In the genomic region with DNA sequence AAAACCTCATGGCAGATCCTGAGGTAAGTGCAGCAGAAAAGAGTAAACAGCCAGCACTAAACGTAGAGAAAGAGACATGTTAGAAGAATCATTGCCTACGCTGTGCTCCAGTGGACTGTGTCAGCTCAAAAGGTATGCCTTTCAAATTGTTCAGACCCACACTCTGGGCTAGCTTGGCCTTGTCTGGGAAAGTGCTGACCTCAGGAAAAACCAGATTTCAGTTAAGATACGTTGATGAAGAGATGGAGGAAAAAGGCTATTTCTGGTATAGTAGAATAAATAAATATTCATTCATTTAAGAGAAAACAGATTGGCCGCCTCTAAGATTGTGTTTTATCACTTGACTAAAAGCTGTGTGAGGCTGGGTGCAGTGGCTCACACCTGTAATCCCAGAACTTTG, we compare ENCODE assay signal across 19 cellular contexts. TPM values are rescaled to one million over a fixed set of nuclear protein-coding genes. Genes with fewer than 3 reads are reported as not detected.
DNase-seq lines count a peak whose midpoint lies in the region; ATAC-seq, FAIRE-seq and TF ChIP-seq lines count a peak whose summit lies in the region.
"Had no signal": no experiment of that assay in that cellular context is flagged by ENCODE, and none has a peak within 500 bp of the region (broad histone marks: within the 10 kb centered on the region; RNA-seq: fewer than 3 reads in every experiment).

No MANE protein-coding gene starts in this region.

- no peak overlapping the region for H2BK120ac ChIP-seq in IMR-90 (ENCODE audit: low read depth, low read length)
- no peak overlapping the region for H2BK120ac ChIP-seq in mesendoderm (ENCODE audit: low read depth, low read length)

- no peaks in the 10 kb centered on the region for H3K9me1 ChIP-seq in IMR-90 (ENCODE audit: insufficient read depth, low read length)

- no peak overlapping the region for H2AK9ac ChIP-seq in IMR-90 (replicated peaks; ENCODE audit: low read depth, low read length, poor library complexity)

- ATAC-seq in A549, result no peak
- no peak for ATAC-seq in IMR-90 (ENCODE audit: low read depth)
- no peak for ATAC-seq in stimulated activated memory B cell treated with anti-CD40 and anti-IgM and Interleukin-4, amounts not matched to agents 10 μg/mL and 1 μg/mL and 100 μg/mL, for 72 hours
- ATAC-seq in stimulated activated naive B cell treated with anti-CD40 and anti-IgM and Interleukin-4, amounts not matched to agents 10 μg/mL and 1 μg/mL and 100 μg/mL, for 72 hours (replicated peaks), result no peak
- ATAC-seq: GM12878 had no signal

- H4K20me1 ChIP-seq in IMR-90 (ENCODE audit: insufficient read depth, low read length), result no peaks in the 10 kb centered on the region

- H3K27me3 Mint-ChIP-seq in stimulated activated memory B cell treated with anti-CD40 and anti-IgM and Interleukin-4, amounts not matched to agents 10 μg/mL and 1 μg/mL and 100 μg/mL, for 72 hours, result no peaks in the 10 kb centered on the region
- no peaks in the 10 kb centered on the region for H3K27me3 Mint-ChIP-seq in stimulated activated naive B cell treated with anti-CD40 and anti-IgM and Interleukin-4, amounts not matched to agents 10 μg/mL and 1 μg/mL and 100 μg/mL, for 72 hours
- H3K27me3 Mint-ChIP-seq: CD4-positive, alpha-beta T cell; IgD-negative memory B cell had no signal

- H3K56ac ChIP-seq in IMR-90 (ENCODE audit: extremely low read depth, insufficient read depth, low read length), result no peak overlapping the region
- peak overlapping the region; percentile 25 for H3K56ac ChIP-seq in mesendoderm (ENCODE audit: low read length)

- H2BK15ac ChIP-seq in IMR-90 (ENCODE audit: low read depth, low read length), result no peak overlapping the region
- no peak overlapping the region for H2BK15ac ChIP-seq in mesendoderm (replicated peaks; ENCODE audit: low read depth)

- H3K9ac ChIP-seq in IMR-90 (ENCODE audit: low read depth, low read length), result no peak overlapping the region
- no peak overlapping the region for H3K9ac ChIP-seq in mesendoderm (ENCODE audit: low read length)

- no peak overlapping the region for H4K8ac ChIP-seq in IMR-90 (ENCODE audit: low read depth in 2 of 2, low read length in 2 of 2)
- H4K8ac ChIP-seq in mesendoderm (ENCODE audit: low read depth, low read length), result no peak overlapping the region

- H3K79me1 ChIP-seq in IMR-90 (ENCODE audit: low read depth in 1 of 2, low read length in 2 of 2) (no peaks in the 10 kb centered on the region), mesendoderm (ENCODE audit: low read length) (no peaks in the 10 kb centered on the region)

- H3K4me3 ChIP-seq in A549 (no peak overlapping the region), IMR-90 (ENCODE audit: insufficient read depth, low read depth, low read length) (no peak overlapping the region), mesendoderm (ENCODE audit: low read length) (no peak overlapping the region)
- H3K4me3 ChIP-seq: GM12878 had no signal

- H2BK20ac ChIP-seq in IMR-90 (ENCODE audit: low read depth, low read length), result no peak overlapping the region

- BruUV-seq in IMR-90 (replicated peaks; lab: Mats Ljungman, UMichigan), result no TSS peak

- H3K23ac ChIP-seq in IMR-90 (ENCODE audit: low read depth, low read length) (no peak overlapping the region), mesendoderm (ENCODE audit: low read length) (no peak overlapping the region)

- no peak overlapping the region for H3K18ac ChIP-seq in IMR-90 (ENCODE audit: low read depth, low read length)
- no peak overlapping the region for H3K18ac ChIP-seq in mesendoderm (ENCODE audit: low read length)

- H3K4me1 Mint-ChIP-seq in stimulated activated memory B cell treated with anti-CD40 and anti-IgM and Interleukin-4, amounts not matched to agents 10 μg/mL and 1 μg/mL and 100 μg/mL, for 72 hours, result no peaks in the 10 kb centered on the region
- H3K4me1 Mint-ChIP-seq in stimulated activated naive B cell treated with anti-CD40 and anti-IgM and Interleukin-4, amounts not matched to agents 10 μg/mL and 1 μg/mL and 100 μg/mL, for 72 hours, result no peaks in the 10 kb centered on the region

- H3K27ac Mint-ChIP-seq in stimulated activated memory B cell treated with anti-CD40 and anti-IgM and Interleukin-4, amounts not matched to agents 10 μg/mL and 1 μg/mL and 100 μg/mL, for 72 hours, result no peak overlapping the region
- no peak overlapping the region for H3K27ac Mint-ChIP-seq in stimulated activated naive B cell treated with anti-CD40 and anti-IgM and Interleukin-4, amounts not matched to agents 10 μg/mL and 1 μg/mL and 100 μg/mL, for 72 hours
- H3K27ac Mint-ChIP-seq: CD4-positive, alpha-beta T cell; IgD-negative memory B cell had no signal

- WGBS in A549 (ENCODE audit: missing lambda C conversion rate), result 70% methylated on average over 4 of the region's 4 CpGs
- 83% methylated on average over 1 of the region's 4 CpGs; no CpG with 5 or more reads in 1 of the 2 experiments for WGBS in IMR-90 (ENCODE audit: extremely low coverage in 2 of 2, insufficient read length in 1 of 2), 2 experiments
- no CpG with 5 or more reads among the region's 4 CpGs for WGBS in mesendoderm (ENCODE audit: extremely low coverage, insufficient coverage, low lambda C conversion rate)

- TF ChIP-seq EP300 in A549 (IDR thresholded peaks at IDR 0.05), result no peak

- dilution Hi-C loops in IMR-90 (cut with HindIII; ENCODE audit: low sequenced_read_pairs, unreplicated experiment), result no loop called here

- H3K36me3 ChIP-seq in IMR-90 (ENCODE audit: control insufficient read depth, insufficient read depth, low read length), result no peaks in the 10 kb centered on the region
- no peaks in the 10 kb centered on the region for H3K36me3 ChIP-seq in mesendoderm (ENCODE audit: control insufficient read depth, insufficient read depth, low read length)

- H3K4me3 Mint-ChIP-seq in stimulated activated memory B cell treated with anti-CD40 and anti-IgM and Interleukin-4, amounts not matched to agents 10 μg/mL and 1 μg/mL and 100 μg/mL, for 72 hours, result no peak overlapping the region
- H3K4me3 Mint-ChIP-seq in stimulated activated naive B cell treated with anti-CD40 and anti-IgM and Interleukin-4, amounts not matched to agents 10 μg/mL and 1 μg/mL and 100 μg/mL, for 72 hours, result no peak overlapping the region
- H3K4me3 Mint-ChIP-seq: CD4-positive, alpha-beta T cell; H9; IgD-negative memory B cell had no signal

- no peaks in the 10 kb centered on the region for H3K79me2 ChIP-seq in mesendoderm (ENCODE audit: control insufficient read depth, insufficient read depth, low read length)

- TF ChIP-seq CTCF in A549 (IDR thresholded peaks at IDR 0.05) (no peak), IMR-90 (conservative IDR thresholded peaks at IDR 0.05; ENCODE audit: low read depth, low read length) (no peak)

- H3K14ac ChIP-seq in IMR-90 (replicated peaks; ENCODE audit: low read depth, low read length), result no peak overlapping the region

- H3K9me3 Mint-ChIP-seq in stimulated activated memory B cell treated with anti-CD40 and anti-IgM and Interleukin-4, amounts not matched to agents 10 μg/mL and 1 μg/mL and 100 μg/mL, for 72 hours, result no peaks in the 10 kb centered on the region
- peaks cover 0 to 1% of the 10 kb centered on the region in 2 donors for H3K9me3 Mint-ChIP-seq in stimulated activated naive B cell treated with anti-CD40 and anti-IgM and Interleukin-4, amounts not matched to agents 10 μg/mL and 1 μg/mL and 100 μg/mL, for 72 hours
- H3K9me3 Mint-ChIP-seq: CD4-positive, alpha-beta T cell; H9; IgD-negative memory B cell had no signal

- H2BK5ac ChIP-seq in IMR-90 (ENCODE audit: low read depth, low read length, poor library complexity, severe bottlenecking) (no peak overlapping the region), mesendoderm (ENCODE audit: low read length) (peak overlapping the region; percentile 30)

- DNase-seq in A549 (ENCODE audit: low read depth in 1 of 2, low spot score in 1 of 2) (no peak), IMR-90 (no peak), mesendoderm (no peak), renal cortical epithelial cell (ENCODE audit: low read depth) (peak; percentile 30), CD1c-positive myeloid dendritic cell (ENCODE audit: extremely low spot score) (no peak)
- no peak for DNase-seq in stimulated activated naive B cell treated with anti-CD40 and anti-IgM and Interleukin-4, amounts not matched to agents 10 μg/mL and 1 μg/mL and 100 μg/mL, for 72 hours
- DNase-seq: ACHN; BE2C; C1 segment of cervical spinal cord; Calu3; CD4-positive, alpha-beta T cell; DMS79 treated with DMSO at 0.1 percent for 48 hours; GOT3; H9; KG1 had no signal

- FAIRE-seq in A549 (lab: Jason Lieb, UNC), result no peak
- FAIRE-seq: GM12878 had no signal

- no peak for TF ChIP-seq RAD21 in A549 (conservative IDR thresholded peaks at IDR 0.05 in 1 of 2, IDR thresholded peaks at IDR 0.05 in 1 of 2)
- no peak for TF ChIP-seq RAD21 in IMR-90 (IDR thresholded peaks at IDR 0.05; ENCODE audit: low read length)

- H3K36me3 Mint-ChIP-seq in stimulated activated memory B cell treated with anti-CD40 and anti-IgM and Interleukin-4, amounts not matched to agents 10 μg/mL and 1 μg/mL and 100 μg/mL, for 72 hours, result peaks cover 35% of the 10 kb centered on the region
- peaks cover 6 to 19% of the 10 kb centered on the region in 2 donors for H3K36me3 Mint-ChIP-seq in stimulated activated naive B cell treated with anti-CD40 and anti-IgM and Interleukin-4, amounts not matched to agents 10 μg/mL and 1 μg/mL and 100 μg/mL, for 72 hours

- H2AK5ac ChIP-seq in IMR-90 (ENCODE audit: low read depth, low read length), result no peak overlapping the region
- no peak overlapping the region for H2AK5ac ChIP-seq in mesendoderm (ENCODE audit: low read length)

- H3K27me3 ChIP-seq in IMR-90 (ENCODE audit: control insufficient read depth, insufficient read depth, low read length) (no peaks in the 10 kb centered on the region), mesendoderm (ENCODE audit: insufficient read depth, low read length, poor library complexity) (no peaks in the 10 kb centered on the region)
- H3K27me3 ChIP-seq: BE2C had no signal

- H3K4ac ChIP-seq in IMR-90 (ENCODE audit: low read depth, low read length), result no peak overlapping the region
- H3K4ac ChIP-seq in mesendoderm (ENCODE audit: low read depth, low read length), result no peak overlapping the region

- H3K4me2 ChIP-seq in A549, result no peak overlapping the region
- no peak overlapping the region for H3K4me2 ChIP-seq in IMR-90 (ENCODE audit: low read depth, low read length)
- H3K4me2 ChIP-seq in mesendoderm (ENCODE audit: low read length), result no peak overlapping the region

- H4K91ac ChIP-seq in IMR-90 (ENCODE audit: insufficient read depth, low read depth, low read length), result no peak overlapping the region

- intact Hi-C loops in IMR-90 (cut with micrococcal nuclease), result no loop called here

- CTCF ChIA-PET in A549 (lab: Yijun Ruan, JAX), result no interaction called here
- CTCF ChIA-PET in IMR-90 (lab: Yijun Ruan, JAX), result no interaction called here

- H4K5ac ChIP-seq in IMR-90 (ENCODE audit: low read depth, low read length), result no peak overlapping the region
- no peak overlapping the region for H4K5ac ChIP-seq in mesendoderm (ENCODE audit: low read length)

- POLR2A ChIA-PET in A549 (lab: Yijun Ruan, JAX) (no interaction called here), IMR-90 (lab: Charles Lee; ENCODE audit: unreplicated experiment) (no interaction called here)

- H3K27ac ChIP-seq in A549 (no peak overlapping the region; a peak in 1 of 6 replicates), IMR-90 (ENCODE audit: insufficient read depth, low read length) (no peak overlapping the region), mesendoderm (ENCODE audit: low read depth, low read length) (no peak overlapping the region)
- H3K27ac ChIP-seq: HL-60 had no signal

- TF ChIP-seq POLR2A in A549 (IDR thresholded peaks at IDR 0.05; ENCODE audit: low read length) (no peak), IMR-90 (IDR thresholded peaks at IDR 0.05; ENCODE audit: low read depth, low read length) (no peak)

- in situ Hi-C loops in IMR-90 (cut with MboI; ENCODE audit: low sequenced_read_pairs), result no loop called here

- no peak overlapping the region for H2AFZ ChIP-seq in IMR-90 (replicated peaks; ENCODE audit: low read length, poor library complexity)

- H3K9me3 ChIP-seq in A549 (no peaks in the 10 kb centered on the region), IMR-90 (ENCODE audit: control insufficient read depth, insufficient read depth, low read length) (no peaks in the 10 kb centered on the region; the same call in 1 of the 2 replicates)
- H3K9me3 ChIP-seq: BE2C had no signal

- H3K4me1 ChIP-seq in A549, result peaks cover 25% of the 10 kb centered on the region
- H3K4me1 ChIP-seq in IMR-90 (ENCODE audit: control insufficient read depth, insufficient read depth, low read length), result peaks cover 3% of the 10 kb centered on the region
- H3K4me1 ChIP-seq in mesendoderm (ENCODE audit: control insufficient read depth, low read depth, low read length), result peaks cover 6% of the 10 kb centered on the region
- H3K4me1 ChIP-seq: BE2C had no signal

RNA-seq across cellular contexts. Expression of a gene that starts 9.6 kb away (rescaled TPM):
- polyA plus RNA-seq in A549 (2011; rRNA removed) (62.1 and 65.4 TPM in 2 replicates), A549 (2017; fragmentation: RNase III; extraction: RNeasy Plus Mini Kit Qiagen cat#74134 plus additional on column Dnase treatment) (46.4 to 52.6 TPM (median 48.2 TPM) in 3 replicates), IMR-90 (2012; rRNA removed) (29.5 and 36.1 TPM in 2 replicates)
- polyA plus RNA-seq in A549 (2012; cell fraction: cytosol; rRNA removed), result 20.2 and 21.4 TPM in 2 replicates
- polyA plus RNA-seq in A549 (2012; cell fraction: nucleus; rRNA removed), result 10.7 and 11.7 TPM in 2 replicates
- 8.9 and 12.4 TPM in 2 replicates for polyA minus RNA-seq in A549 (2011; rRNA and poly(A)+ RNA removed)
- total RNA-seq in IMR-90 (2012; rRNA removed) (31.5 and 50.5 TPM in 2 replicates), renal cortical epithelial cell (53.5 and 86.1 TPM in 2 replicates)
- polyA plus RNA-seq in IMR-90 (2012; cell fraction: cytosol; rRNA removed), result 5.4 and 9.9 TPM in 2 replicates
- 2.6 and 12.7 TPM in 2 replicates for polyA plus RNA-seq in IMR-90 (2012; cell fraction: nucleus; rRNA removed; ENCODE audit: low replicate concordance)
- 99.6 TPM for polyA plus RNA-seq in mesendoderm (2013, experiment 1 of 2)
- polyA plus RNA-seq in mesendoderm (2013, experiment 2 of 2), result 95.4 TPM

RNA-seq across cellular contexts. Expression of a gene that starts 26.8 kb away (rescaled TPM):
- polyA plus RNA-seq in A549 (2011; rRNA removed) (27.0 and 35.5 TPM in 2 replicates), A549 (2017; fragmentation: RNase III; extraction: RNeasy Plus Mini Kit Qiagen cat#74134 plus additional on column Dnase treatment) (29.8 to 33.8 TPM (median 31.1 TPM) in 3 replicates), IMR-90 (2012; rRNA removed) (11.8 and 14.2 TPM in 2 replicates)
- 16.0 and 17.7 TPM in 2 replicates for polyA plus RNA-seq in A549 (2012; cell fraction: cytosol; rRNA removed)
- 3.1 and 8.0 TPM in 2 replicates for polyA plus RNA-seq in A549 (2012; cell fraction: nucleus; rRNA removed)
- 4.1 and 4.9 TPM in 2 replicates for polyA minus RNA-seq in A549 (2011; rRNA and poly(A)+ RNA removed)
- total RNA-seq in IMR-90 (2012; rRNA removed) (13.1 and 26.7 TPM in 2 replicates), renal cortical epithelial cell (17.1 and 41.5 TPM in 2 replicates)
- 3.3 and 7.0 TPM in 2 replicates for polyA plus RNA-seq in IMR-90 (2012; cell fraction: cytosol; rRNA removed)
- 0.86 and 3.4 TPM in 2 replicates for polyA plus RNA-seq in IMR-90 (2012; cell fraction: nucleus; rRNA removed; ENCODE audit: low replicate concordance)
- polyA plus RNA-seq in mesendoderm (2013, experiment 1 of 2), result 170 TPM
- 174 TPM for polyA plus RNA-seq in mesendoderm (2013, experiment 2 of 2)
